8 cellular contexts compared by ENCODE assay signal in genomic region chr2:233267516-233268245, GRCh38. TPM values are rescaled to one million over a fixed set of nuclear protein-coding genes. Genes with fewer than 3 reads are reported as not detected.
DNase-seq lines count a peak whose midpoint lies in the region; ATAC-seq and TF ChIP-seq lines count a peak whose summit lies in the region.

No MANE protein-coding gene starts in this region.

- POLR2A ChIA-PET in MCF 10A (lab: Yijun Ruan, JAX), result interaction anchor here (2.3 kb wide), 1 partner anchor 14 kb away, joined by 7 read pairs; no protein-coding TSS in a partner anchor

- no peak overlapping the region for H3K4me3 Mint-ChIP-seq in MCF 10A (ENCODE audit: unreplicated experiment)

- no peaks in the 10 kb centered on the region for H3K9me3 Mint-ChIP-seq in MCF 10A (ENCODE audit: unreplicated experiment)

- CTCF ChIA-PET in MCF 10A (lab: Yijun Ruan, JAX), result interaction anchor here (0.7 kb wide), 1 partner anchor 712 kb away, joined by 3 read pairs; no protein-coding TSS in a partner anchor

- no peaks in the 10 kb centered on the region for H3K27me3 Mint-ChIP-seq in MCF 10A (ENCODE audit: insufficient read depth, unreplicated experiment)

- H3K4me1 Mint-ChIP-seq in MCF 10A (ENCODE audit: insufficient read depth, unreplicated experiment), result no peaks in the 10 kb centered on the region

- H3K27ac Mint-ChIP-seq in MCF 10A (ENCODE audit: low read depth, unreplicated experiment), result no peak overlapping the region

- ATAC-seq in GM19043 (IDR thresholded peaks at IDR 0.05; ENCODE audit: low read depth, unreplicated experiment) (peak; percentile 94), HG03378 (IDR thresholded peaks at IDR 0.05; ENCODE audit: unreplicated experiment) (peak; percentile 78)

- TF ChIP-seq CTCF in MCF 10A (IDR thresholded peaks at IDR 0.05; ENCODE audit: unreplicated experiment), result no peak

- peak; percentile 78 for DNase-seq in activated CD8-positive, alpha-beta memory T cell treated with anti-CD3 and anti-CD28 coated beads, Interleukin-2, amount 50 U/mL, for 48 hours
- peak; percentile 31 for DNase-seq in stimulated activated CD4-positive, alpha-beta T cell treated with anti-CD3 and anti-CD28 coated beads, Interleukin-12 subunit alpha, Interleukin-12 subunit beta, amount 100 ng/mL, for 4 hours
- DNase-seq in NCI-H1417 (lab: John Stamatoyannopoulos, UW) (no peak), HT-29 (ENCODE audit: low spot score) (no peak), HCEC 1CT (no peak), MCF 10A (ENCODE audit: unreplicated experiment) (no peak)

- peaks cover 95% of the 10 kb centered on the region for H3K36me3 Mint-ChIP-seq in MCF 10A (ENCODE audit: insufficient read depth, unreplicated experiment)

- intact Hi-C loops in MCF 10A (cut with micrococcal nuclease), result no loop called here

- BruUV-seq in MCF 10A (replicated peaks; lab: Mats Ljungman, UMichigan), result no TSS peak

RNA-seq across cellular contexts. Expression of gene ATG16L1, which starts 16.2 kb away (rescaled TPM):
- total RNA-seq in HT-29 (2014; rRNA removed; shearing (Covaris generic)), result 32.4 and 36.6 TPM in 2 replicates
- total RNA-seq in MCF 10A (2022), result 26.4 and 28.7 TPM in 2 replicates

RNA-seq across cellular contexts. Expression of gene SAG, which starts 39.9 kb away (rescaled TPM):
- not detected in 2 replicates for total RNA-seq in HT-29 (2014; rRNA removed; shearing (Covaris generic))
- total RNA-seq in MCF 10A (2022), result not detected in 2 replicates

Comparison
In these comparisons a context has a peak if more than half of its experiments do, and no peak if none do; other contexts are left out.
1. DNase-seq: peak in activated CD8-positive, alpha-beta memory T cell treated with anti-CD3 and anti-CD28 coated beads, Interleukin-2, amount 50 U/mL, for 48 hours (single experiment) and stimulated activated CD4-positive, alpha-beta T cell treated with anti-CD3 and anti-CD28 coated beads, Interleukin-12 subunit alpha, Interleukin-12 subunit beta, amount 100 ng/mL, for 4 hours (single experiment); none in NCI-H1417 (0 of 3), HT-29 (single experiment), HCEC 1CT (single experiment) and MCF 10A (single experiment).